ENCODE assay signal across 7 cellular contexts in the genomic region with DNA sequence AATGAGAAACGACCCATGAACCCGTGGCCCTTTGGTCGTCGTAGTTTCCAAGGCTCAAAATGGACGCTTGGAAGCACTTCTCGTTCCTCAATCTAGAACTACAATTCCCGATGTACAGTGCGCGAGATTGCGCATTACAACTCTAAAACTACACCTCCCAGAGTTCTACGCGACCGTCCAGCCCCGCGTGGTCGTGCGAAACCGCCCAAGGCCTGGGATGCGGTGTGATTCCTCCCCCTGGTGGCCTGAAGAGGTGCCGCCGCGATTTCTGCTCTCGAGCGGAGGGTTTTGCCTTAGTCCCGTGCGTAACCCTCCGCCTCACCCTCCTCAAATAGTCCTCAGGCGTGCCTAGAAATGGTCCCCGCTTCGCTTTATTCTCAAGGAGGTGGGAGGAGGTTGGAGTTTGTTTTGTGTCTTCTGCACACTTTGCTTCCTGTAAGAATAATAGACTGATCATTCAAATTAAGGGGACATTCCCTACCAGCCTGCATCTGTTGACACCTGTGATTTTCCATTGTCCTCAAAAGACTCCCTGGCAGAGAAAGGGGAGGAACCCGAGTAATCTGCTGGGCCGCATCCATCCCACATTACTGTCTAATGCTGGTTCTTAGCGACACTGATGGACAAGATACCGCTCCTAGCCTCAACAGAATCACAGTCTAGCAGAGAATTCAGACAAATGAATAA.
A peak's percentile ranks its signal among the peaks of the same experiment; 100 is the strongest.
DNase-seq lines count a peak whose midpoint lies in the region; ATAC-seq lines count a peak whose summit lies in the region.

No MANE protein-coding gene starts in this region.

- peak; percentile 96 for ATAC-seq in GM18498 (IDR thresholded peaks at IDR 0.05; ENCODE audit: unreplicated experiment)
- ATAC-seq in HG02970 (IDR thresholded peaks at IDR 0.05; ENCODE audit: low FRiP score, unreplicated experiment) = peak; percentile 98

- DNase-seq in NCI-H187 treated with DMSO at 0.1 percent for 48 hours (lab: John Stamatoyannopoulos, UW) = peak; percentile 87
- peak; percentile 94 for DNase-seq in T-helper 22 cell (ENCODE audit: low read depth)
- peak; percentile 100 for DNase-seq in astrocyte of the hippocampus (ENCODE audit: low read depth, low spot score)
- DNase-seq in hippocampal formation (lab: John Stamatoyannopoulos, UW) = peak; percentile 94 to 99
- peak; percentile 99 for DNase-seq in retina

Comparison
In these comparisons a context has a peak if more than half of its experiments do, and no peak if none do; other contexts are left out.
1. Peak in every context shown above with its lines: DNase-seq and ATAC-seq.